Comparison of ENCODE assay signal across 8 cellular contexts in genomic region chr14:100305446-100306255, GRCh38. TPM values are rescaled to one million over a fixed set of nuclear protein-coding genes. Genes with fewer than 3 reads are reported as not detected.
DNase-seq lines count a peak whose midpoint lies in the region; ATAC-seq, FAIRE-seq and TF ChIP-seq lines count a peak whose summit lies in the region.

No MANE protein-coding gene starts in this region.

- peaks cover 0 to 28% of the 10 kb centered on the region in 2 experiments; a peak in 2 of 4 replicates for H3K4me1 ChIP-seq in SK-N-SH (ENCODE audit: control insufficient read depth in 1 of 2, insufficient read depth in 2 of 2, low read depth in 1 of 2, low read length in 1 of 2)
- peaks cover 0 to 20% of the 10 kb centered on the region in 2 donors for H3K4me1 ChIP-seq in kidney (ENCODE audit: control insufficient read depth in 1 of 2, insufficient read depth in 1 of 2, low read depth in 1 of 2, low read length in 2 of 2)

- intact Hi-C loops in kidney (cut with DNase I): no loop called here

- H3K9me3 ChIP-seq in SK-N-SH (no peaks in the 10 kb centered on the region), kidney (ENCODE audit: control insufficient read depth in 1 of 2, low read length in 2 of 2) (no peaks in the 10 kb centered on the region)

- H3K36me3 ChIP-seq in SK-N-SH (replicated peaks in 1 of 2; ENCODE audit: control insufficient read depth in 1 of 2, insufficient read depth in 2 of 2, low read length in 1 of 2): no peaks in the 10 kb centered on the region
- H3K36me3 ChIP-seq in kidney (ENCODE audit: control insufficient read depth in 1 of 2, insufficient read depth in 2 of 2, low read length in 2 of 2): no peaks in the 10 kb centered on the region

- peaks cover 31% of the 10 kb centered on the region for H4K20me1 ChIP-seq in SK-N-SH (ENCODE audit: insufficient read depth)

- WGBS in SK-N-SH (ENCODE audit: low lambda C conversion rate): 3% methylated on average over 16 of the region's 80 CpGs

- no peak for TF ChIP-seq CTCF in 22Rv1 (IDR thresholded peaks at IDR 0.05)
- no peak for TF ChIP-seq CTCF in SK-N-SH (IDR thresholded peaks at IDR 0.05)
- TF ChIP-seq CTCF in astrocyte of the spinal cord (IDR thresholded peaks at IDR 0.05; ENCODE audit: low read depth, low read length): no peak
- TF ChIP-seq CTCF in kidney (IDR thresholded peaks at IDR 0.05; ENCODE audit: borderline replicate concordance, extremely low read depth, insufficient read depth): no peak

- H3F3A ChIP-seq in SK-N-SH (replicated peaks; ENCODE audit: insufficient read depth): peaks cover under 1% of the 10 kb centered on the region

- H3K4me2 ChIP-seq in SK-N-SH: peak overlapping the region; percentile 99

- no peak for TF ChIP-seq EP300 in SK-N-SH (IDR thresholded peaks at IDR 0.05; ENCODE audit: borderline replicate concordance in 1 of 2, low read depth in 1 of 2, low read length in 1 of 2)

- CTCF ChIA-PET in SK-N-SH (lab: Yijun Ruan, JAX): interaction anchor here (1.1 to 4.0 kb wide), 4 partner anchors 11 to 79 kb away, joined by 3 to 31 read pairs (median 8); no protein-coding TSS in a partner anchor

- no peak for FAIRE-seq in kidney (lab: Jason Lieb, UNC)

- in situ Hi-C loops in astrocyte of the spinal cord (cut with HindIII; ENCODE audit: low sequenced_read_pairs): no loop called here

- H3K27ac ChIP-seq in 22Rv1 (peak overlapping the region; percentile 84), SK-N-SH (ENCODE audit: low read depth in 2 of 2, low read length in 1 of 2) (peak overlapping the region; percentile 51 to 76; a peak in 3 of 4 replicates), kidney (ENCODE audit: low read depth in 2 of 2, low read length in 2 of 2) (peak overlapping the region; percentile 76 to 89)

- peak overlapping the region; percentile 51; the same call in 1 of the 2 replicates for H2AFZ ChIP-seq in SK-N-SH (ENCODE audit: low read depth)

- peaks cover 48% of the 10 kb centered on the region; the same call in 1 of the 2 replicates for H3K79me2 ChIP-seq in SK-N-SH (ENCODE audit: insufficient read depth)

- ATAC-seq in GM19023 (IDR thresholded peaks at IDR 0.05; ENCODE audit: unreplicated experiment): peak; percentile 1

- TF ChIP-seq RAD21 in SK-N-SH (IDR thresholded peaks at IDR 0.05; ENCODE audit: low read length): no peak

- no peaks in the 10 kb centered on the region for H3K9me2 ChIP-seq in SK-N-SH

- DNase-seq in SK-N-SH (peak; percentile 72), astrocyte of the spinal cord (ENCODE audit: low read depth, low spot score) (peak; percentile 31), kidney (peak; percentile 88), HuH-7.5 (ENCODE audit: low spot score) (no peak), NCI-H526 treated with DMSO at 0.1 percent for 48 hours (lab: John Stamatoyannopoulos, UW) (no peak)
- DNase-seq in stimulated activated CD8-positive, alpha-beta memory T cell treated with anti-CD3 and anti-CD28 coated beads, Interleukin-12 subunit alpha, Interleukin-12 subunit beta, amount 100 ng/mL, for 4 hours (ENCODE audit: low read depth): peak; percentile 60

- peak overlapping the region; percentile 84 for H3K9ac ChIP-seq in SK-N-SH
- peak overlapping the region; percentile 16 to 74 for H3K9ac ChIP-seq in kidney (ENCODE audit: low read length in 2 of 2)

- POLR2A ChIA-PET in SK-N-SH (lab: Yijun Ruan, JAX): interaction anchor here (1.1 to 1.7 kb wide), 3 partner anchors 15 to 594 kb away, joined by 3 to 6 read pairs (median 4); partner anchors contain the start of gene WDR25

- H3K4me3 ChIP-seq in SK-N-SH (ENCODE audit: low read depth in 2 of 2, low read length in 1 of 2): peak overlapping the region; percentile 87 to 90
- peak overlapping the region; percentile 63 for H3K4me3 ChIP-seq in astrocyte of the spinal cord (ENCODE audit: low read depth, low read length)
- peak overlapping the region; percentile 63 to 69 for H3K4me3 ChIP-seq in kidney (ENCODE audit: low read length in 2 of 2)

- no peaks in the 10 kb centered on the region for H3K27me3 ChIP-seq in SK-N-SH (ENCODE audit: insufficient read depth)

TF ChIP-seq in SK-N-SH, 30 proteins besides CTCF, POLR2A, EP300 and RAD21:
- no peak for TF ChIP-seq PBX3 (IDR thresholded peaks at IDR 0.05)
- TF ChIP-seq CHD2 (IDR thresholded peaks at IDR 0.05; ENCODE audit: low read length, partially characterized antibody): peak; percentile 9
- no peak for TF ChIP-seq NFIC (IDR thresholded peaks at IDR 0.05; ENCODE audit: borderline replicate concordance)
- no peak for TF ChIP-seq NRF1 (IDR thresholded peaks at IDR 0.05; ENCODE audit: low read depth, low read length)
- no peak for TF ChIP-seq JUND (IDR thresholded peaks at IDR 0.05)
- no peak for TF ChIP-seq RCOR1 (IDR thresholded peaks at IDR 0.05; ENCODE audit: low read length)
- TF ChIP-seq EZH2phosphoT487 (IDR thresholded peaks at IDR 0.05; ENCODE audit: borderline replicate concordance, low read depth): no peak
- TF ChIP-seq POLR2AphosphoS5 (IDR thresholded peaks at IDR 0.05; ENCODE audit: low read depth, low read length): no peak

RNA-seq across cellular contexts. Expression of gene SLC25A29, which starts 0.6 kb away (rescaled TPM):
- polyA plus RNA-seq in SK-N-SH (2012; rRNA removed): 66.9 and 84.6 TPM in 2 replicates
- polyA plus RNA-seq in SK-N-SH (2012; cell fraction: cytosol; rRNA removed): 13.9 and 26.7 TPM in 2 replicates
- 442 and 628 TPM in 2 replicates for polyA plus RNA-seq in SK-N-SH (2012; cell fraction: nucleus; rRNA removed)
- 152 TPM for total RNA-seq in kidney
- 88.5 TPM for polyA plus RNA-seq in kidney (ENCODE audit: insufficient read depth, low read depth, low replicate concordance)

RNA-seq across cellular contexts. Expression of gene SLC25A47, which starts 17.5 kb away (rescaled TPM):
- polyA plus RNA-seq in SK-N-SH (2012; rRNA removed) (not detected in 2 replicates), kidney (ENCODE audit: insufficient read depth, low read depth, low replicate concordance) (1.0 TPM)
- polyA plus RNA-seq in SK-N-SH (2012; cell fraction: cytosol; rRNA removed): not detected in 2 replicates
- 0.06 TPM in 1 of 2 replicates, not detected in the other for polyA plus RNA-seq in SK-N-SH (2012; cell fraction: nucleus; rRNA removed)
- not detected for total RNA-seq in kidney

Comparison
In these comparisons a context has a peak if more than half of its experiments do, and no peak if none do; other contexts are left out.
1. DNase-seq: peak in SK-N-SH (single experiment), astrocyte of the spinal cord (single experiment), kidney (single experiment) and stimulated activated CD8-positive, alpha-beta memory T cell treated with anti-CD3 and anti-CD28 coated beads, Interleukin-12 subunit alpha, Interleukin-12 subunit beta, amount 100 ng/mL, for 4 hours (single experiment); none in HuH-7.5 (single experiment) and NCI-H526 treated with DMSO at 0.1 percent for 48 hours (single experiment).
2. Peak in every context shown above with its lines, with median percentiles within 50 percentile points of each other: H3K27ac ChIP-seq and H3K4me3 ChIP-seq.